8 cellular contexts compared by ENCODE assay signal in the genomic region with DNA sequence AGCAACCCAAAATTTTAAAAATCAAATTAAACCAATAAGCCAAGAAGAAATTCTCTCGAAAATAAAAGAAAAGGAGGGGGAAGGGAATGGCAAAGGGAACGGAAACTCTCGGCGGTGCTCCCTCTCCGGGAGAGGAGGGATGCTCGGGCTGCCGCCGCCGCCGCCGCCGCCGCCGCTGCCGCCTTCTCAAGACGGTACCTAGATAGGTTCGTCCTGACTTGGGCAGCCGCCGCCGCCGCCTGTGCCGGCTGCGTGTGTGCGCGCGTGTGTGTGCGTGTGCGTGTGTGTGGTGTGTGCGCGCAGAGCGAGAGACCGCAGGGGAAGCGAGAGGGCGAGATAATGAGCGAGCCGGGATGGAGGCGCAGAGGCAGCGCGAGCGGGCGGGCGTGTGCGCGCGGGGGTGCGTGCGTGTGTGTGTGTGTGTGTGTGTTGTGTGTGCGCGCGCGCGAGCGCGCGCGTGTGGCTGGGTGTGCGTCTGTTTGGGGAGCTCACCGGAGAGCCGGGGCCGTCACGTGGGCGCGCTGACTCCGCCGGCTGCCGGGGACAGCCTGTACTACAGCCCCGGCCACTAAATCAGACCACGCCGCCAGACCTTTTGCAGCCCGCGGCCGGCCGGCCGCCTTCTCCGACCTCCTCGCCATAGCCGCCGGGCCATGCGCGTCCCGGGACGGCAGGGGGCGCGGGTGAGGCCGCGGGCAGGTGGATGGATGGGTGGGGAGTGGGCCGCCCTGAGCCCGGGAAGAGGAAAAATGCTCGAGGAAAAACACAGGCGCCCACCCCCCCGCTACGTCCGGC.
DNase-seq lines count a peak whose midpoint lies in the region; ATAC-seq and TF ChIP-seq lines count a peak whose summit lies in the region.

No MANE protein-coding gene starts in this region.

- peak; percentile 64 for TF ChIP-seq CTCF in DOHH2 (IDR thresholded peaks at IDR 0.05; ENCODE audit: low read depth, low read length, poor library complexity, severe bottlenecking)
- TF ChIP-seq CTCF in GM23338 (conservative IDR thresholded peaks at IDR 0.05; ENCODE audit: low read depth in 2 of 2): peak; percentile 64 to 80
- TF ChIP-seq CTCF in LNCaP clone FGC (IDR thresholded peaks at IDR 0.05; ENCODE audit: control insufficient read depth, extremely low read depth, insufficient read depth): peak; percentile 86
- peak; percentile 76 for TF ChIP-seq CTCF in cardiac muscle cell (IDR thresholded peaks at IDR 0.05; ENCODE audit: low read depth, low read length)
- TF ChIP-seq CTCF in ovary (IDR thresholded peaks at IDR 0.05): peak; percentile 14 to 70 (median 61)
- TF ChIP-seq CTCF in uterus (IDR thresholded peaks at IDR 0.05): peak; percentile 38 to 70 (median 62)

- peaks cover 56% of the 10 kb centered on the region for H3K4me1 Mint-ChIP-seq in GM23338
- H3K4me1 Mint-ChIP-seq in activated naive CD8-positive, alpha-beta T cell treated with anti-CD3 and anti-CD28 coated beads, Interleukin-2, amount 10 ng/mL, durations not matched to agents 7 days and 5 days: peaks cover 28% of the 10 kb centered on the region

- peaks cover 40% of the 10 kb centered on the region for H3K27me3 Mint-ChIP-seq in GM23338 (ENCODE audit: insufficient read depth, low read depth, poor library complexity)
- peaks cover 73% of the 10 kb centered on the region for H3K27me3 Mint-ChIP-seq in activated naive CD8-positive, alpha-beta T cell treated with anti-CD3 and anti-CD28 coated beads, Interleukin-2, amount 10 ng/mL, durations not matched to agents 7 days and 5 days

- H3K4me3 ChIP-seq in DOHH2 (ENCODE audit: low read length): peak overlapping the region; percentile 67
- peak overlapping the region; percentile 81 for H3K4me3 ChIP-seq in GM23338
- peak overlapping the region; percentile 55 for H3K4me3 ChIP-seq in LNCaP clone FGC (ENCODE audit: low read depth, low read length)
- H3K4me3 ChIP-seq in cardiac muscle cell: peak overlapping the region; percentile 52
- peak overlapping the region; percentile 57 for H3K4me3 ChIP-seq in ovary
- peak overlapping the region; percentile 40 to 43 for H3K4me3 ChIP-seq in uterus

- WGBS in ovary, 3 donors: 0% methylated on average over 68 to 93 of the region's 93 CpGs

- H3K4me2 ChIP-seq in DOHH2 (ENCODE audit: low read length) (peak overlapping the region; percentile 68), GM23338 (peak overlapping the region; percentile 95)

- H3F3A ChIP-seq in DOHH2 (ENCODE audit: control insufficient read depth, insufficient read depth): no peaks in the 10 kb centered on the region
- peaks cover 13% of the 10 kb centered on the region for H3F3A ChIP-seq in GM23338 (replicated peaks; ENCODE audit: low read depth)

- H3K9me3 ChIP-seq in DOHH2 (ENCODE audit: control insufficient read depth, insufficient read depth, low read length): no peaks in the 10 kb centered on the region
- no peaks in the 10 kb centered on the region for H3K9me3 ChIP-seq in cardiac muscle cell (ENCODE audit: low read depth)
- no peaks in the 10 kb centered on the region for H3K9me3 ChIP-seq in ovary
- no peaks in the 10 kb centered on the region for H3K9me3 ChIP-seq in uterus

- peak overlapping the region; percentile 94 for H3K4me3 Mint-ChIP-seq in GM23338
- H3K4me3 Mint-ChIP-seq in activated naive CD8-positive, alpha-beta T cell treated with anti-CD3 and anti-CD28 coated beads, Interleukin-2, amount 10 ng/mL, durations not matched to agents 7 days and 5 days: peak overlapping the region; percentile 93

- peak overlapping the region; percentile 86 for H2AFZ ChIP-seq in GM23338

- ATAC-seq in GM23338: peak; percentile 70
- peak; percentile 62 for ATAC-seq in activated naive CD8-positive, alpha-beta T cell treated with anti-CD3 and anti-CD28 coated beads, Interleukin-2, amount 10 ng/mL, durations not matched to agents 7 days and 5 days (ENCODE audit: low read depth)

- H3K9me3 Mint-ChIP-seq in GM23338: peaks cover 3% of the 10 kb centered on the region; the same call in 2 of the 3 replicates
- H3K9me3 Mint-ChIP-seq in activated naive CD8-positive, alpha-beta T cell treated with anti-CD3 and anti-CD28 coated beads, Interleukin-2, amount 10 ng/mL, durations not matched to agents 7 days and 5 days: no peaks in the 10 kb centered on the region

- intact Hi-C loops in ovary (cut with DNase I) (loop anchor here in 1 of 4 donors (5.0 kb wide), 1 partner anchor 120 kb away; no protein-coding TSS in a partner anchor), uterus (cut with DNase I; ENCODE audit: low total_unique reads) (no loop called here)

- DNase-seq in GM23338 (ENCODE audit: low spot score): peak; percentile 93
- peak; percentile 52 for DNase-seq in LNCaP clone FGC (ENCODE audit: low read depth)
- peak; percentile 68 for DNase-seq in SK-MEL-5 (ENCODE audit: low read depth, low spot score)
- peak; percentile 70 for DNase-seq in activated naive CD8-positive, alpha-beta T cell treated with anti-CD3 and anti-CD28 coated beads, Interleukin-2, amount 10 ng/mL, durations not matched to agents 7 days and 5 days
- DNase-seq in cardiac muscle cell (ENCODE audit: low read depth in 1 of 2, low spot score in 1 of 2): peak; percentile 87 to 93
- DNase-seq in ovary: peak; percentile 81 to 91 (median 85)
- peak; percentile 81 to 88 for DNase-seq in uterus

- POLR2A ChIA-PET in activated naive CD8-positive, alpha-beta T cell treated with anti-CD3 and anti-CD28 coated beads, Interleukin-2, amount 10 ng/mL, durations not matched to agents 7 days and 5 days (lab: Charles Lee): no interaction called here

- TF ChIP-seq EP300 in ovary (IDR thresholded peaks at IDR 0.05): no peak

- in situ Hi-C loops in SK-MEL-5 (cut with HindIII; ENCODE audit: low pct_unique_long_range_greater_than_20kb, low sequenced_read_pairs): no loop called here

- H3K36me3 ChIP-seq in DOHH2 (ENCODE audit: control insufficient read depth, low read length) (no peaks in the 10 kb centered on the region), GM23338 (ENCODE audit: insufficient read depth) (no peaks in the 10 kb centered on the region), cardiac muscle cell (no peaks in the 10 kb centered on the region), ovary (no peaks in the 10 kb centered on the region), uterus (no peaks in the 10 kb centered on the region)

- H3K27ac ChIP-seq in DOHH2 (ENCODE audit: low read depth, low read length) (no peak overlapping the region), GM23338 (ENCODE audit: low read depth) (no peak overlapping the region), cardiac muscle cell (no peak overlapping the region), ovary (peak overlapping the region; percentile 12 to 39), uterus (peak overlapping the region; percentile 65 to 76)

- TF ChIP-seq POLR2A in ovary (IDR thresholded peaks at IDR 0.05): peak; percentile 12
- TF ChIP-seq POLR2A in uterus (IDR thresholded peaks at IDR 0.05): peak in 1 of 2 donors; percentile 45

- H3K79me2 ChIP-seq in DOHH2 (ENCODE audit: control insufficient read depth, low read length) (no peaks in the 10 kb centered on the region), GM23338 (replicated peaks; ENCODE audit: insufficient read depth) (no peaks in the 10 kb centered on the region; the same call in 1 of the 2 replicates)

- no peaks in the 10 kb centered on the region for H4K20me1 ChIP-seq in DOHH2 (ENCODE audit: control insufficient read depth, insufficient read depth, low read depth, low read length)
- no peaks in the 10 kb centered on the region for H4K20me1 ChIP-seq in GM23338 (replicated peaks; ENCODE audit: insufficient read depth)

- peak overlapping the region; percentile 78 for H3K27ac Mint-ChIP-seq in GM23338
- peak overlapping the region; percentile 55 for H3K27ac Mint-ChIP-seq in activated naive CD8-positive, alpha-beta T cell treated with anti-CD3 and anti-CD28 coated beads, Interleukin-2, amount 10 ng/mL, durations not matched to agents 7 days and 5 days

- H3K4me1 ChIP-seq in DOHH2 (ENCODE audit: control insufficient read depth, low read length) (peaks cover 7% of the 10 kb centered on the region), GM23338 (ENCODE audit: insufficient read depth) (peaks cover 44% of the 10 kb centered on the region), cardiac muscle cell (ENCODE audit: low read depth) (no peaks in the 10 kb centered on the region), ovary (ENCODE audit: insufficient read depth) (peaks cover 5% of the 10 kb centered on the region), uterus (peaks cover 0 to 9% of the 10 kb centered on the region in 2 donors)

- H3K27me3 ChIP-seq in DOHH2 (ENCODE audit: control insufficient read depth, low read length): peaks cover 43% of the 10 kb centered on the region
- peaks cover 36% of the 10 kb centered on the region for H3K27me3 ChIP-seq in GM23338 (ENCODE audit: insufficient read depth)
- peaks cover 47% of the 10 kb centered on the region for H3K27me3 ChIP-seq in cardiac muscle cell
- no peaks in the 10 kb centered on the region for H3K27me3 ChIP-seq in ovary
- H3K27me3 ChIP-seq in uterus: no peaks in the 10 kb centered on the region

- H3K9me2 ChIP-seq in DOHH2 (replicated peaks; ENCODE audit: control insufficient read depth, low read length): no peaks in the 10 kb centered on the region
- no peaks in the 10 kb centered on the region for H3K9me2 ChIP-seq in GM23338 (ENCODE audit: insufficient read depth)

- H3K36me3 Mint-ChIP-seq in GM23338 (ENCODE audit: low read depth): no peaks in the 10 kb centered on the region; the same call in 2 of the 3 replicates
- H3K36me3 Mint-ChIP-seq in activated naive CD8-positive, alpha-beta T cell treated with anti-CD3 and anti-CD28 coated beads, Interleukin-2, amount 10 ng/mL, durations not matched to agents 7 days and 5 days: peaks cover 2% of the 10 kb centered on the region

TF ChIP-seq in GM23338, 12 proteins besides CTCF, POLR2A, EP300 and RAD21:
- TF ChIP-seq POLR2AphosphoS5 (IDR thresholded peaks at IDR 0.05; ENCODE audit: low read depth): 0 out of 2 replicates have a peak, but pooled peaks have one; percentile 25
- TF ChIP-seq EZH2 (IDR thresholded peaks at IDR 0.05; ENCODE audit: low read depth, unreplicated experiment): peak; percentile 33
- TF ChIP-seq NANOG (IDR thresholded peaks at IDR 0.05; ENCODE audit: borderline replicate concordance): no peak

Comparison
In these comparisons a context has a peak if more than half of its experiments do, and no peak if none do; other contexts are left out.
1. H3K27ac ChIP-seq: peak in ovary (2 of 2) and uterus (2 of 2); none in DOHH2 (single experiment), GM23338 (single experiment) and cardiac muscle cell (single experiment).
2. Peak in every context shown above with its lines, with median percentiles within 50 percentile points of each other: H3K4me3 ChIP-seq, CTCF ChIP-seq and DNase-seq.